1 cellular context compared by ENCODE assay signal in the genomic region with DNA sequence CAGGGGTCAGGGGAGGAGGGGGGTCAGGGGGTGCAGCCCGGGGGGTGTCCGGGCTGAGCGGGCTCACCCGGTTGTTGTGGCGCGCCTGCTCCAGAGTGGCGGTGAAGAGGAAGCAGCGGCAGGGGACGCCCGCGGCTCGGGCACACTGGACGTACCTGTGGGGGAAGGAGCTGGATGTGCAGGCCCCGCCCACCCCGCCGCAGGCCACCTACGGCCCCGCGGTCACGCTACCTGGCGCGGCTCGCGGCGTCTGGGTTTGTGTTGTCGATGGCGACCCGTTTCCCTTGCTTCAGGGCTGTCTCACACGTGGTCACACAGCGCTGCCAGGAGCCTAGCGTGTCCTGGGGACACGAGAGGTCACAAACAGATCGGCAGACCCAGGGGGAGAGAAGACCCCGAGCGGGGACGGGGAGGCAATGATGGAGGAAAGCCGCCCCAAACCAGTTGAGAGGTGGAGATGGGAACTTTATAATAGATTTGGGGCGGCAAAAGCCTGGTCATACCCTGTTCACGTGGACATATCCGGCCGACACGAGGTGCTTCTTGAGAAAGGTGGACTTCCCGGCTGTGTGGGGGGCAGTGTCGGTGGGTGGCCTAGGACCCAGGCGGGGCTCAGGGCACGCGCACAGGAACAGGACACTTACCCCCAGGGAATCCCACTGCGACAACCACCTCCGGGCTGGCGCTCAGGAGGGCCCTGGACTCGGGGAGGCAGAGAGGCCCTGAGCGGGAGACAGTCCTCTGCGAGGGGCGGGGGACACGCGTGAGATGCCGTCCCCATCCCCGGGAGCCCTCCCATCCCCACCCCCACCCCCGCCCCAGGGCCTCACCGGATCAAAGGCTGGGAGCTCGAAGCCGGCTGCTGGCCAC.
TF ChIP-seq lines count a peak whose summit lies in the region.

No MANE protein-coding gene starts in this region.

TF ChIP-seq in GM23338, 12 proteins besides CTCF, POLR2A, EP300 and RAD21 (continued from another document):
- TF ChIP-seq, protein P1, sequence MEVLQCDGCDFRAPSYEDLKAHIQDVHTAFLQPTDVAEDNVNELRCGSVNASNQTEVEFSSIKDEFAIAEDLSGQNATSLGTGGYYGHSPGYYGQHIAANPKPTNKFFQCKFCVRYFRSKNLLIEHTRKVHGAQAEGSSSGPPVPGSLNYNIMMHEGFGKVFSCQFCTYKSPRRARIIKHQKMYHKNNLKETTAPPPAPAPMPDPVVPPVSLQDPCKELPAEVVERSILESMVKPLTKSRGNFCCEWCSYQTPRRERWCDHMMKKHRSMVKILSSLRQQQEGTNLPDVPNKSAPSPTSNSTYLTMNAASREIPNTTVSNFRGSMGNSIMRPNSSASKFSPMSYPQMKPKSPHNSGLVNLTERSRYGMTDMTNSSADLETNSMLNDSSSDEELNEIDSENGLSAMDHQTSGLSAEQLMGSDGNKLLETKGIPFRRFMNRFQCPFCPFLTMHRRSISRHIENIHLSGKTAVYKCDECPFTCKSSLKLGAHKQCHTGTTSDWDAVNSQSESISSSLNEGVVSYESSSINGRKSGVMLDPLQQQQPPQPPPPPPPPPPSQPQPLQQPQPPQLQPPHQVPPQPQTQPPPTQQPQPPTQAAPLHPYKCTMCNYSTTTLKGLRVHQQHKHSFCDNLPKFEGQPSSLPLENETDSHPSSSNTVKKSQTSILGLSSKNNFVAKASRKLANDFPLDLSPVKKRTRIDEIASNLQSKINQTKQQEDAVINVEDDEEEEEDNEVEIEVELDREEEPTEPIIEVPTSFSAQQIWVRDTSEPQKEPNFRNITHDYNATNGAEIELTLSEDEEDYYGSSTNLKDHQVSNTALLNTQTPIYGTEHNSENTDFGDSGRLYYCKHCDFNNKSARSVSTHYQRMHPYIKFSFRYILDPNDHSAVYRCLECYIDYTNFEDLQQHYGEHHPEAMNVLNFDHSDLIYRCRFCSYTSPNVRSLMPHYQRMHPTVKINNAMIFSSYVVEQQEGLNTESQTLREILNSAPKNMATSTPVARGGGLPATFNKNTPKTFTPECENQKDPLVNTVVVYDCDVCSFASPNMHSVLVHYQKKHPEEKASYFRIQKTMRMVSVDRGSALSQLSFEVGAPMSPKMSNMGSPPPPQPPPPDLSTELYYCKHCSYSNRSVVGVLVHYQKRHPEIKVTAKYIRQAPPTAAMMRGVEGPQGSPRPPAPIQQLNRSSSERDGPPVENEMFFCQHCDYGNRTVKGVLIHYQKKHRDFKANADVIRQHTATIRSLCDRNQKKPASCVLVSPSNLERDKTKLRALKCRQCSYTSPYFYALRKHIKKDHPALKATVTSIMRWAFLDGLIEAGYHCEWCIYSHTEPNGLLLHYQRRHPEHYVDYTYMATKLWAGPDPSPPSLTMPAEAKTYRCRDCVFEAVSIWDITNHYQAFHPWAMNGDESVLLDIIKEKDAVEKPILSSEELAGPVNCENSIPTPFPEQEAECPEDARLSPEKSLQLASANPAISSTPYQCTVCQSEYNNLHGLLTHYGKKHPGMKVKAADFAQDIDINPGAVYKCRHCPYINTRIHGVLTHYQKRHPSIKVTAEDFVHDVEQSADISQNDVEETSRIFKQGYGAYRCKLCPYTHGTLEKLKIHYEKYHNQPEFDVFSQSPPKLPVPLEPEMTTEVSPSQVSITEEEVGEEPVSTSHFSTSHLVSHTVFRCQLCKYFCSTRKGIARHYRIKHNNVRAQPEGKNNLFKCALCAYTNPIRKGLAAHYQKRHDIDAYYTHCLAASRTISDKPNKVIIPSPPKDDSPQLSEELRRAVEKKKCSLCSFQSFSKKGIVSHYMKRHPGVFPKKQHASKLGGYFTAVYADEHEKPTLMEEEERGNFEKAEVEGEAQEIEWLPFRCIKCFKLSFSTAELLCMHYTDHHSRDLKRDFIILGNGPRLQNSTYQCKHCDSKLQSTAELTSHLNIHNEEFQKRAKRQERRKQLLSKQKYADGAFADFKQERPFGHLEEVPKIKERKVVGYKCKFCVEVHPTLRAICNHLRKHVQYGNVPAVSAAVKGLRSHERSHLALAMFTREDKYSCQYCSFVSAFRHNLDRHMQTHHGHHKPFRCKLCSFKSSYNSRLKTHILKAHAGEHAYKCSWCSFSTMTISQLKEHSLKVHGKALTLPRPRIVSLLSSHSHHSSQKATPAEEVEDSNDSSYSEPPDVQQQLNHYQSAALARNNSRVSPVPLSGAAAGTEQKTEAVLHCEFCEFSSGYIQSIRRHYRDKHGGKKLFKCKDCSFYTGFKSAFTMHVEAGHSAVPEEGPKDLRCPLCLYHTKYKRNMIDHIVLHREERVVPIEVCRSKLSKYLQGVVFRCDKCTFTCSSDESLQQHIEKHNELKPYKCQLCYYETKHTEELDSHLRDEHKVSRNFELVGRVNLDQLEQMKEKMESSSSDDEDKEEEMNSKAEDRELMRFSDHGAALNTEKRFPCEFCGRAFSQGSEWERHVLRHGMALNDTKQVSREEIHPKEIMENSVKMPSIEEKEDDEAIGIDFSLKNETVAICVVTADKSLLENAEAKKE (CRISPR knock-in tag; IDR thresholded peaks at IDR 0.05) = no peak
